In genomic region chr5:131988601-131989000, GRCh38 we compare ENCODE assay signal across 28 cellular contexts. TPM values are rescaled to one million over a fixed set of nuclear protein-coding genes. Genes with fewer than 3 reads are reported as not detected.
DNase-seq lines count a peak whose midpoint lies in the region; ATAC-seq, FAIRE-seq and TF ChIP-seq lines count a peak whose summit lies in the region.
"Had no signal": no experiment of that assay in that cellular context is flagged by ENCODE, and none has a peak within 500 bp of the region (broad histone marks: within the 10 kb centered on the region; RNA-seq: fewer than 3 reads in every experiment).

No MANE protein-coding gene starts in this region.

- no peak for TF ChIP-seq CTCF in kidney (IDR thresholded peaks at IDR 0.05; ENCODE audit: borderline replicate concordance, extremely low read depth, insufficient read depth)

- H3K36me3 ChIP-seq in CD4-positive, CD25-positive, alpha-beta regulatory T cell (ENCODE audit: control insufficient read depth, insufficient read depth, low read length): no peaks in the 10 kb centered on the region
- no peaks in the 10 kb centered on the region for H3K36me3 ChIP-seq in kidney (ENCODE audit: control insufficient read depth in 1 of 2, insufficient read depth in 2 of 2, low read length in 2 of 2)
- H3K36me3 ChIP-seq: BE2C; BLaER1 treated with 17β-estradiol and CSF1 and Interleukin-3, amounts not matched to agents 10 nM and 100 nM had no signal

- intact Hi-C loops in kidney (cut with DNase I) (no loop called here), posterior vena cava (cut with DNase I) (loop anchor here in 1 of 2 donors (5.0 kb wide), 1 partner anchor 1909 kb away; no protein-coding TSS in a partner anchor)

- no peaks in the 10 kb centered on the region for H3K27me3 ChIP-seq in CD4-positive, CD25-positive, alpha-beta regulatory T cell (ENCODE audit: control insufficient read depth, insufficient read depth, low read length)
- H3K27me3 ChIP-seq: BE2C; BLaER1 treated with 17β-estradiol and CSF1 and Interleukin-3, amounts not matched to agents 10 nM and 100 nM had no signal

- no peaks in the 10 kb centered on the region for H3K36me3 Mint-ChIP-seq in activated naive CD8-positive, alpha-beta T cell treated with anti-CD3 and anti-CD28 coated beads, Interleukin-2, amount 10 ng/mL, durations not matched to agents 7 days and 5 days
- peaks cover 3% of the 10 kb centered on the region for H3K36me3 Mint-ChIP-seq in activated naive CD8-positive, alpha-beta T cell treated with anti-CD3 and anti-CD28 coated beads, Interleukin-2, amount 50 U/mL, for 24 hours (ENCODE audit: low read depth)
- H3K36me3 Mint-ChIP-seq in CD4-positive, CD25-positive, alpha-beta regulatory T cell: no peaks in the 10 kb centered on the region
- H3K36me3 Mint-ChIP-seq: CD14-positive monocyte; CD4-positive, alpha-beta memory T cell had no signal

- no peak overlapping the region for H3K27ac ChIP-seq in CD4-positive, CD25-positive, alpha-beta regulatory T cell (ENCODE audit: insufficient read depth, low read length, poor library complexity, severe bottlenecking)
- no peak overlapping the region for H3K27ac ChIP-seq in kidney (ENCODE audit: low read depth in 2 of 2, low read length in 2 of 2)
- H3K27ac ChIP-seq: A549; BLaER1 treated with 17β-estradiol and CSF1 and Interleukin-3, amounts not matched to agents 10 nM and 100 nM had no signal

- no peak for FAIRE-seq in kidney (lab: Jason Lieb, UNC)
- FAIRE-seq: A549, GM12891, GM18507 had no signal

- no peaks in the 10 kb centered on the region for H3K4me1 ChIP-seq in CD4-positive, CD25-positive, alpha-beta regulatory T cell (ENCODE audit: control insufficient read depth, insufficient read depth, low read length, poor library complexity, severe bottlenecking)
- no peaks in the 10 kb centered on the region for H3K4me1 ChIP-seq in kidney (ENCODE audit: control insufficient read depth in 1 of 2, insufficient read depth in 1 of 2, low read depth in 1 of 2, low read length in 2 of 2)
- H3K4me1 ChIP-seq: A549, BE2C had no signal

- H3K9me3 ChIP-seq in CD4-positive, CD25-positive, alpha-beta regulatory T cell (ENCODE audit: control insufficient read depth in 2 of 2, low read length in 2 of 2): no peaks in the 10 kb centered on the region
- no peaks in the 10 kb centered on the region for H3K9me3 ChIP-seq in kidney (ENCODE audit: control insufficient read depth in 1 of 2, low read length in 2 of 2)
- H3K9me3 ChIP-seq: A549; BE2C; BLaER1 treated with 17β-estradiol and CSF1 and Interleukin-3, amounts not matched to agents 10 nM and 100 nM had no signal

- H3K9me3 Mint-ChIP-seq in activated naive CD8-positive, alpha-beta T cell treated with anti-CD3 and anti-CD28 coated beads, Interleukin-2, amount 10 ng/mL, durations not matched to agents 7 days and 5 days: no peaks in the 10 kb centered on the region
- no peaks in the 10 kb centered on the region for H3K9me3 Mint-ChIP-seq in activated naive CD8-positive, alpha-beta T cell treated with anti-CD3 and anti-CD28 coated beads, Interleukin-2, amount 50 U/mL, for 24 hours
- H3K9me3 Mint-ChIP-seq in CD4-positive, CD25-positive, alpha-beta regulatory T cell: no peaks in the 10 kb centered on the region
- H3K9me3 Mint-ChIP-seq: CD14-positive monocyte, GM23338, H9 had no signal

- POLR2A ChIA-PET in activated naive CD8-positive, alpha-beta T cell treated with anti-CD3 and anti-CD28 coated beads, Interleukin-2, amount 10 ng/mL, durations not matched to agents 7 days and 5 days (lab: Charles Lee): no interaction called here

- no peak overlapping the region for H3K9ac ChIP-seq in kidney (ENCODE audit: low read length in 2 of 2)
- H3K9ac ChIP-seq: BLaER1 treated with 17β-estradiol and CSF1 and Interleukin-3, amounts not matched to agents 10 nM and 100 nM had no signal

- H3K4me3 ChIP-seq in CD4-positive, CD25-positive, alpha-beta regulatory T cell (ENCODE audit: low read depth, low read length): no peak overlapping the region
- no peak overlapping the region for H3K4me3 ChIP-seq in kidney (ENCODE audit: low read length in 2 of 2)
- H3K4me3 ChIP-seq: A549; BLaER1 treated with 17β-estradiol and CSF1 and Interleukin-3, amounts not matched to agents 10 nM and 100 nM; GM23338 had no signal

- no peak overlapping the region for H3K4me3 Mint-ChIP-seq in activated naive CD8-positive, alpha-beta T cell treated with anti-CD3 and anti-CD28 coated beads, Interleukin-2, amount 10 ng/mL, durations not matched to agents 7 days and 5 days
- H3K4me3 Mint-ChIP-seq in activated naive CD8-positive, alpha-beta T cell treated with anti-CD3 and anti-CD28 coated beads, Interleukin-2, amount 50 U/mL, for 24 hours: no peak overlapping the region
- no peak overlapping the region for H3K4me3 Mint-ChIP-seq in CD4-positive, CD25-positive, alpha-beta regulatory T cell
- H3K4me3 Mint-ChIP-seq: CD14-positive monocyte; CD4-positive, alpha-beta memory T cell; GM23338; H9 had no signal

- DNase-seq in activated naive CD8-positive, alpha-beta T cell treated with anti-CD3 and anti-CD28 coated beads, Interleukin-2, amount 10 ng/mL, durations not matched to agents 7 days and 5 days: peak; percentile 26
- no peak for DNase-seq in activated naive CD8-positive, alpha-beta T cell treated with anti-CD3 and anti-CD28 coated beads, Interleukin-2, amount 50 U/mL, for 24 hours
- no peak for DNase-seq in CD4-positive, CD25-positive, alpha-beta regulatory T cell
- peak; percentile 45 for DNase-seq in kidney
- DNase-seq in posterior vena cava (ENCODE audit: low spot score): peak; percentile 76
- no peak for DNase-seq in medulla oblongata (ENCODE audit: extremely low spot score)
- DNase-seq: 8988T; ACHN; AML-193; BE2C; Calu3; CD4-positive, alpha-beta memory T cell; COR-L47; DMS53; DMS79 treated with DMSO at 0.1 percent for 48 hours; GF-D8; H9 had no signal

- H3K27ac Mint-ChIP-seq in activated naive CD8-positive, alpha-beta T cell treated with anti-CD3 and anti-CD28 coated beads, Interleukin-2, amount 10 ng/mL, durations not matched to agents 7 days and 5 days: no peak overlapping the region
- H3K27ac Mint-ChIP-seq in activated naive CD8-positive, alpha-beta T cell treated with anti-CD3 and anti-CD28 coated beads, Interleukin-2, amount 50 U/mL, for 24 hours: no peak overlapping the region
- peak overlapping the region in 2 of 3 donors; percentile 15 to 60 for H3K27ac Mint-ChIP-seq in CD4-positive, CD25-positive, alpha-beta regulatory T cell
- H3K27ac Mint-ChIP-seq: CD4-positive, alpha-beta memory T cell; GM23338; H9 had no signal

- peaks cover 3% of the 10 kb centered on the region for H3K27me3 Mint-ChIP-seq in activated naive CD8-positive, alpha-beta T cell treated with anti-CD3 and anti-CD28 coated beads, Interleukin-2, amount 10 ng/mL, durations not matched to agents 7 days and 5 days
- no peaks in the 10 kb centered on the region for H3K27me3 Mint-ChIP-seq in activated naive CD8-positive, alpha-beta T cell treated with anti-CD3 and anti-CD28 coated beads, Interleukin-2, amount 50 U/mL, for 24 hours
- no peaks in the 10 kb centered on the region for H3K27me3 Mint-ChIP-seq in CD4-positive, CD25-positive, alpha-beta regulatory T cell
- H3K27me3 Mint-ChIP-seq: CD4-positive, alpha-beta memory T cell had no signal

- no peak for ATAC-seq in activated naive CD8-positive, alpha-beta T cell treated with anti-CD3 and anti-CD28 coated beads, Interleukin-2, amount 10 ng/mL, durations not matched to agents 7 days and 5 days (ENCODE audit: low read depth)
- ATAC-seq in activated naive CD8-positive, alpha-beta T cell treated with anti-CD3 and anti-CD28 coated beads, Interleukin-2, amount 50 U/mL, for 24 hours: no peak
- ATAC-seq in CD4-positive, CD25-positive, alpha-beta regulatory T cell (ENCODE audit: low read depth in 2 of 2): no peak
- ATAC-seq in HG02885 (IDR thresholded peaks at IDR 0.05; ENCODE audit: poor library complexity, unreplicated experiment): no peak
- ATAC-seq: A549, GM23338, HCT116 had no signal

- H3K4me1 Mint-ChIP-seq in activated naive CD8-positive, alpha-beta T cell treated with anti-CD3 and anti-CD28 coated beads, Interleukin-2, amount 10 ng/mL, durations not matched to agents 7 days and 5 days: peaks cover 14% of the 10 kb centered on the region
- peaks cover 3% of the 10 kb centered on the region for H3K4me1 Mint-ChIP-seq in activated naive CD8-positive, alpha-beta T cell treated with anti-CD3 and anti-CD28 coated beads, Interleukin-2, amount 50 U/mL, for 24 hours
- H3K4me1 Mint-ChIP-seq in CD4-positive, CD25-positive, alpha-beta regulatory T cell: no peaks in the 10 kb centered on the region
- H3K4me1 Mint-ChIP-seq: CD14-positive monocyte had no signal

RNA-seq across cellular contexts. Expression of gene ACSL6, which starts 22.9 kb away (rescaled TPM):
- 10 to 100 TPM; 31.5 to 34.6 TPM for total RNA-seq in activated naive CD8-positive, alpha-beta T cell treated with anti-CD3 and anti-CD28 coated beads, Interleukin-2, amount 10 ng/mL, durations not matched to agents 7 days and 5 days
- total RNA-seq in CD4-positive, CD25-positive, alpha-beta regulatory T cell: 5.5 TPM
- polyA plus RNA-seq in CD4-positive, CD25-positive, alpha-beta regulatory T cell: 1 to 10 TPM; 3.0 to 5.7 (median 4.5) TPM
- total RNA-seq in kidney: 1.4 TPM
- polyA plus RNA-seq in kidney (ENCODE audit: insufficient read depth, low read depth, low replicate concordance): 2.1 TPM
- under 1 TPM; 0.32 to 0.62 TPM for total RNA-seq in posterior vena cava

RNA-seq across cellular contexts. Expression of gene MEIKIN, which starts 43.1 kb away (rescaled TPM):
- 1 to 10 TPM in 1 of 2 experiments, under 1 TPM in 1; 0.55 to 1.2 TPM for total RNA-seq in activated naive CD8-positive, alpha-beta T cell treated with anti-CD3 and anti-CD28 coated beads, Interleukin-2, amount 10 ng/mL, durations not matched to agents 7 days and 5 days
- total RNA-seq in CD4-positive, CD25-positive, alpha-beta regulatory T cell: not detected
- polyA plus RNA-seq in CD4-positive, CD25-positive, alpha-beta regulatory T cell: not detected
- total RNA-seq in kidney (0.63 TPM), posterior vena cava (1 to 10 TPM in 1 of 2 donors, not detected in 1; 1.4 TPM)
- polyA plus RNA-seq in kidney (ENCODE audit: insufficient read depth, low read depth, low replicate concordance): not detected
- total RNA-seq: Calu3, Daoy, G401, GM23338, H4, H9 had no signal
- polyA plus RNA-seq: A549; CD4-positive, alpha-beta memory T cell; GM23338 had no signal

Comparison
In these comparisons a context has a peak if more than half of its experiments do, and no peak if none do; other contexts are left out.
1. DNase-seq: peak in activated naive CD8-positive, alpha-beta T cell treated with anti-CD3 and anti-CD28 coated beads, Interleukin-2, amount 10 ng/mL, durations not matched to agents 7 days and 5 days (single experiment), kidney (single experiment) and posterior vena cava (single experiment); none in activated naive CD8-positive, alpha-beta T cell treated with anti-CD3 and anti-CD28 coated beads, Interleukin-2, amount 50 U/mL, for 24 hours (single experiment), CD4-positive, CD25-positive, alpha-beta regulatory T cell (0 of 3) and medulla oblongata (single experiment).
2. H3K27ac Mint-ChIP-seq: peak in CD4-positive, CD25-positive, alpha-beta regulatory T cell (2 of 3); none in activated naive CD8-positive, alpha-beta T cell treated with anti-CD3 and anti-CD28 coated beads, Interleukin-2, amount 10 ng/mL, durations not matched to agents 7 days and 5 days (single experiment) and activated naive CD8-positive, alpha-beta T cell treated with anti-CD3 and anti-CD28 coated beads, Interleukin-2, amount 50 U/mL, for 24 hours (single experiment).